ENCODE assay signal across 8 cellular contexts in the genomic region with DNA sequence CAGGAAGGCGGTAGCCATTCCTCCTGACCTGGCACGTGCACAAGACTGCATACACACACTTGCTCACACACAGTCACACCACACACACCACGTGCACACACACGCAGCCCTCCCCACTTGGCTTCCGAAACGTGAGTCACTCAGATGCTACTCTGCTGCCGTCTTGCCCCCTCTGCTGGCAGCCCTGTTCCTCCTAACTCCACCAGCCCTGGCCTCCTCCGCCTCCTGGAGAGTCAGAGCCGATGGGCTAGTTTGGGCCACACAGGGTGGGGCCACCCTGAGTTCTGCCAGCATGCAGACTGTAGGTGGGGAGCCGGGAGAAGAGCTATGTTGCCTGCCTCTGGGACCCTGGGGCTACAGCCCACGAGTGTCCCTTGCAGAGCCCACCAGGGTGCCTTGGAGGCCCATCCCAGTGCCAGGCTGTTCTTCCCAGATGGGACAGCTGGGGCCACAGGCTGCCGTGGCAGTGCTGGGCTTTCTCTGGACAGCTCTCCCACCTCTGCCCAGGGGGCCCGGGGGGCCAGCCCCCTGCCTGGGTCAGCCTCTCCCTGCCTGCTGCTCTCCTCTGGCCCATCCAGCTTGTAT. TPM values are rescaled to one million over a fixed set of nuclear protein-coding genes. Genes with fewer than 3 reads are reported as not detected.
DNase-seq lines count a peak whose midpoint lies in the region; ATAC-seq and TF ChIP-seq lines count a peak whose summit lies in the region.

No MANE protein-coding gene starts in this region.

- DNase-seq in COLO668 (lab: John Stamatoyannopoulos, UW; ENCODE audit: unreplicated experiment) (peak; percentile 10), epithelial cell of esophagus (ENCODE audit: low read depth) (peak; percentile 91), ovary (peak in 4 of 5 donors; percentile 39 to 67 (median 54)), cerebellum (ENCODE audit: low spot score) (no peak)
- DNase-seq in activated CD4-positive, alpha-beta T cell treated with anti-CD3 and anti-CD28 coated beads, Interleukin-2, amount 50 U/mL, for 4 hours = peak; percentile 25 to 42

- H3K4me1 ChIP-seq in ovary (ENCODE audit: insufficient read depth) = peaks cover 4% of the 10 kb centered on the region

- H3K4me3 ChIP-seq in epithelial cell of esophagus (ENCODE audit: low read length) (no peak overlapping the region), ovary (no peak overlapping the region)

- peak; percentile 79 for TF ChIP-seq CTCF in epithelial cell of esophagus (IDR thresholded peaks at IDR 0.05; ENCODE audit: insufficient read depth, low read depth, low read length, missing control alignments)
- no peak for TF ChIP-seq CTCF in ovary (IDR thresholded peaks at IDR 0.05)

- no peaks in the 10 kb centered on the region for H3K36me3 ChIP-seq in ovary

- TF ChIP-seq EP300 in Ishikawa (IDR thresholded peaks at IDR 0.05; ENCODE audit: borderline replicate concordance) = no peak
- TF ChIP-seq EP300 in ovary (IDR thresholded peaks at IDR 0.05) = no peak

- H3K27me3 ChIP-seq in ovary = no peaks in the 10 kb centered on the region

- ATAC-seq in GM21367 (IDR thresholded peaks at IDR 0.05; ENCODE audit: unreplicated experiment) (no peak), GM19397 (IDR thresholded peaks at IDR 0.05; ENCODE audit: unreplicated experiment) (no peak)

- intact Hi-C loops in ovary (cut with DNase I) = no loop called here

- no peak overlapping the region for H3K27ac ChIP-seq in ovary

- TF ChIP-seq POLR2A in ovary (IDR thresholded peaks at IDR 0.05) = no peak

- TF ChIP-seq RAD21 in Ishikawa (IDR thresholded peaks at IDR 0.05; ENCODE audit: low read depth) = 0 out of 2 replicates have a peak, but pooled peaks have one; percentile 16

- WGBS in ovary, 3 donors = 34 to 48% (median 45%) methylated on average over 13 of the region's 13 CpGs

- no peaks in the 10 kb centered on the region for H3K9me3 ChIP-seq in ovary

TF ChIP-seq in Ishikawa, 13 proteins besides CTCF, POLR2A, EP300 and RAD21:
- TF ChIP-seq REST (IDR thresholded peaks at IDR 0.05; ENCODE audit: low read depth) (no peak), FOXM1 (IDR thresholded peaks at IDR 0.05; ENCODE audit: borderline replicate concordance, low read depth) (no peak), NFIC (IDR thresholded peaks at IDR 0.05) (no peak), CREB1 (IDR thresholded peaks at IDR 0.05; ENCODE audit: low read depth) (no peak), YY1 (IDR thresholded peaks at IDR 0.05; ENCODE audit: low read depth) (no peak), EGR1 (IDR thresholded peaks at IDR 0.05) (no peak), TAF1 (IDR thresholded peaks at IDR 0.05; ENCODE audit: low read depth) (no peak), TCF12 (IDR thresholded peaks at IDR 0.05; ENCODE audit: low read depth) (no peak), TEAD4 (IDR thresholded peaks at IDR 0.05) (no peak), CEBPB (IDR thresholded peaks at IDR 0.05) (no peak), ZBTB7A (IDR thresholded peaks at IDR 0.05; ENCODE audit: low read depth) (no peak)
- TF ChIP-seq, protein P1, sequence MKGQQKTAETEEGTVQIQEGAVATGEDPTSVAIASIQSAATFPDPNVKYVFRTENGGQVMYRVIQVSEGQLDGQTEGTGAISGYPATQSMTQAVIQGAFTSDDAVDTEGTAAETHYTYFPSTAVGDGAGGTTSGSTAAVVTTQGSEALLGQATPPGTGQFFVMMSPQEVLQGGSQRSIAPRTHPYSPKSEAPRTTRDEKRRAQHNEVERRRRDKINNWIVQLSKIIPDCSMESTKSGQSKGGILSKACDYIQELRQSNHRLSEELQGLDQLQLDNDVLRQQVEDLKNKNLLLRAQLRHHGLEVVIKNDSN (IDR thresholded peaks at IDR 0.05) = no peak
- TF ChIP-seq, protein P2, sequence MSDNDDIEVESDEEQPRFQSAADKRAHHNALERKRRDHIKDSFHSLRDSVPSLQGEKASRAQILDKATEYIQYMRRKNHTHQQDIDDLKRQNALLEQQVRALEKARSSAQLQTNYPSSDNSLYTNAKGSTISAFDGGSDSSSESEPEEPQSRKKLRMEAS (IDR thresholded peaks at IDR 0.05) = no peak

RNA-seq across cellular contexts. Expression of gene PIN1, which starts 12.1 kb away (rescaled TPM):
- total RNA-seq in ovary (10 to 100 TPM; 49.2 to 70.9 (median 61.0) TPM), cerebellum (50.4 TPM)
- 10 to 100 TPM in 1 of 2 donors, 1 to 10 TPM in 1; 6.3 to 94.2 TPM for polyA plus RNA-seq in ovary

RNA-seq across cellular contexts. Expression of gene UBL5, which starts 19.5 kb away (rescaled TPM):
- total RNA-seq in ovary = 100 to 1,000 TPM; 217 to 412 (median 255) TPM
- 100 to 1,000 TPM; 315 to 492 TPM for polyA plus RNA-seq in ovary
- 76.4 TPM for total RNA-seq in cerebellum

RNA-seq across cellular contexts. Expression of gene FBXL12, which starts 28.3 kb away (rescaled TPM):
- total RNA-seq in ovary (10 to 100 TPM; 22.3 to 34.4 (median 27.7) TPM), cerebellum (12.0 TPM)
- 10 to 100 TPM; 18.3 to 24.0 TPM for polyA plus RNA-seq in ovary
